Comparison of ENCODE assay signal across 6 cellular contexts in genomic region chr22:50305393-50305657, GRCh38. TPM values are rescaled to one million over a fixed set of nuclear protein-coding genes. Genes with fewer than 3 reads are reported as not detected.
DNase-seq lines count a peak whose midpoint lies in the region; FAIRE-seq and TF ChIP-seq lines count a peak whose summit lies in the region.

No MANE protein-coding gene starts in this region.

- no peak overlapping the region for H2AFZ ChIP-seq in keratinocyte (ENCODE audit: control insufficient read depth, low read length)

- TF ChIP-seq CTCF in VCaP (conservative IDR thresholded peaks at IDR 0.05) (no peak), keratinocyte (optimal IDR thresholded peaks at IDR 0.05 in 1 of 3, IDR thresholded peaks at IDR 0.05 in 1 of 3, conservative IDR thresholded peaks at IDR 0.05 in 1 of 3; ENCODE audit: extremely low read depth in 1 of 3, insufficient read depth in 2 of 3, low read length in 3 of 3) (no peak), tibial nerve (IDR thresholded peaks at IDR 0.05) (no peak)

- TF ChIP-seq POLR2A in tibial nerve (IDR thresholded peaks at IDR 0.05) (no peak), GM12891 (IDR thresholded peaks at IDR 0.05; ENCODE audit: low read depth, low read length) (no peak)

- dilution Hi-C loops in keratinocyte (cut with MboI; ENCODE audit: extremely low pct_ligation_motif_present, low sequenced_read_pairs) = no loop called here

- TF ChIP-seq EP300 in tibial nerve (IDR thresholded peaks at IDR 0.05) = no peak

- H3K36me3 ChIP-seq in keratinocyte (ENCODE audit: control insufficient read depth in 2 of 2, extremely low read depth in 1 of 2, insufficient read depth in 2 of 2, low read length in 2 of 2) = peaks cover 0 to 2% of the 10 kb centered on the region in 2 experiments
- no peaks in the 10 kb centered on the region for H3K36me3 ChIP-seq in tibial nerve

- FAIRE-seq in keratinocyte (lab: Jason Lieb, UNC) (no peak), GM12891 (lab: Jason Lieb, UNC) (no peak)

- DNase-seq in keratinocyte (ENCODE audit: low read depth, low spot score) (no peak), tibial nerve (ENCODE audit: low spot score in 2 of 2) (no peak), LoVo (ENCODE audit: low spot score) (no peak), GM12891 (ENCODE audit: insufficient read length, low spot score) (no peak), NCI-H345 (lab: John Stamatoyannopoulos, UW) (no peak)

- peaks cover 58% of the 10 kb centered on the region for H3K79me2 ChIP-seq in keratinocyte (ENCODE audit: control insufficient read depth, insufficient read depth, low read length)

- 51 to 53% methylated on average over 7 of the region's 9 CpGs for WGBS in tibial nerve, 2 donors

- H3K4me3 ChIP-seq in keratinocyte (ENCODE audit: control insufficient read depth in 2 of 3, extremely low read depth in 1 of 3, insufficient read depth in 2 of 3, low read depth in 1 of 3, low read length in 3 of 3) = peak overlapping the region; percentile 34 to 94 (median 65)
- H3K4me3 ChIP-seq in tibial nerve = peak overlapping the region; percentile 62 to 95 (median 82)

- peaks cover 7% of the 10 kb centered on the region for H4K20me1 ChIP-seq in keratinocyte (ENCODE audit: control insufficient read depth, extremely low read depth, insufficient read depth, low read length)

- peaks cover 4% of the 10 kb centered on the region for H3K27me3 ChIP-seq in keratinocyte (ENCODE audit: control insufficient read depth, extremely low read depth, insufficient read depth, low read length)
- H3K27me3 ChIP-seq in tibial nerve = no peaks in the 10 kb centered on the region

- H3K27ac ChIP-seq in VCaP (peak overlapping the region; percentile 90), keratinocyte (ENCODE audit: control insufficient read depth, insufficient read depth, low read length) (peak overlapping the region; percentile 86), tibial nerve (peak overlapping the region; percentile 86 to 97 (median 89))

- peaks cover 5% of the 10 kb centered on the region for H3K9me1 ChIP-seq in keratinocyte (ENCODE audit: control insufficient read depth, extremely low read depth, insufficient read depth, low read length)

- peak overlapping the region; percentile 95 for H3K4me2 ChIP-seq in keratinocyte (ENCODE audit: control insufficient read depth, extremely low read depth, insufficient read depth, low read depth, low read length)

- H3K4me1 ChIP-seq in keratinocyte (ENCODE audit: control insufficient read depth, extremely low read depth, insufficient read depth, low read length) (peaks cover 52% of the 10 kb centered on the region), tibial nerve (peaks cover 8 to 84% (median 77%) of the 10 kb centered on the region in 4 donors)

- H3K9ac ChIP-seq in keratinocyte (ENCODE audit: control insufficient read depth, extremely low read depth, insufficient read depth, low read length) = peak overlapping the region; percentile 83

- H3K9me3 ChIP-seq in keratinocyte (ENCODE audit: control insufficient read depth, low read depth, low read length) (no peaks in the 10 kb centered on the region), tibial nerve (no peaks in the 10 kb centered on the region)

TF ChIP-seq in GM12891, 5 proteins besides CTCF, POLR2A, EP300 and RAD21:
- TF ChIP-seq POU2F2 (IDR thresholded peaks at IDR 0.05; ENCODE audit: low read depth, low read length) (no peak), TAF1 (IDR thresholded peaks at IDR 0.05; ENCODE audit: low read depth, low read length) (no peak), PAX5 (IDR thresholded peaks at IDR 0.05; ENCODE audit: insufficient read depth, low read length, severe bottlenecking) (no peak), SPI1 (IDR thresholded peaks at IDR 0.05; ENCODE audit: low read depth, low read length) (no peak), POLR2AphosphoS5 (IDR thresholded peaks at IDR 0.05; ENCODE audit: low read depth, low read length) (no peak)

RNA-seq across cellular contexts. Expression of gene PLXNB2, which starts 2.1 kb away (rescaled TPM):
- polyA plus RNA-seq in keratinocyte = 44.3 to 90.3 TPM (median 66.2 TPM) in 3 replicates
- 123 TPM for polyA plus RNA-seq in keratinocyte (2011; ENCODE audit: low read depth)
- polyA plus RNA-seq in keratinocyte (2011; cell fraction: cytosol; rRNA removed) = 21.3 and 35.3 TPM in 2 replicates
- polyA plus RNA-seq in keratinocyte (2011; cell fraction: nucleus; rRNA removed) = 208 and 264 TPM in 2 replicates
- polyA plus RNA-seq in keratinocyte (2012; ENCODE audit: low replicate concordance) = 81.4 and 94.0 TPM in 2 replicates
- polyA minus RNA-seq in keratinocyte = 131 to 309 TPM (median 181 TPM) in 3 replicates
- polyA minus RNA-seq in keratinocyte (2011; cell fraction: cytosol; rRNA and poly(A)+ RNA removed) = 135 TPM
- 352 and 408 TPM in 2 replicates for polyA minus RNA-seq in keratinocyte (2011; cell fraction: nucleus; rRNA and poly(A)+ RNA removed)
- 100 to 1,000 TPM; 135 to 193 (median 165) TPM for total RNA-seq in tibial nerve
- polyA plus RNA-seq in GM12891 (2012; ENCODE audit: low read depth, missing spikeins) = 57.5 TPM

RNA-seq across cellular contexts. Expression of gene DENND6B, which starts 21.5 kb away (rescaled TPM):
- 0.94 to 3.1 TPM (median 1.4 TPM) in 3 replicates for polyA plus RNA-seq in keratinocyte
- 1.2 TPM for polyA plus RNA-seq in keratinocyte (2011; ENCODE audit: low read depth)
- polyA plus RNA-seq in keratinocyte (2011; cell fraction: cytosol; rRNA removed) = 1.2 and 2.1 TPM in 2 replicates
- 11.3 and 18.0 TPM in 2 replicates for polyA plus RNA-seq in keratinocyte (2011; cell fraction: nucleus; rRNA removed)
- polyA plus RNA-seq in keratinocyte (2012; ENCODE audit: low replicate concordance) = 1.0 and 3.2 TPM in 2 replicates
- 0.93 to 2.4 TPM (median 1.1 TPM) in 3 replicates for polyA minus RNA-seq in keratinocyte
- polyA minus RNA-seq in keratinocyte (2011; cell fraction: cytosol; rRNA and poly(A)+ RNA removed) = 2.1 TPM
- polyA minus RNA-seq in keratinocyte (2011; cell fraction: nucleus; rRNA and poly(A)+ RNA removed) = 3.7 and 5.8 TPM in 2 replicates
- 10 to 100 TPM in 3 of 4 donors, 1 to 10 TPM in 1; 8.6 to 13.1 (median 11.7) TPM for total RNA-seq in tibial nerve
- polyA plus RNA-seq in GM12891 (2012; ENCODE audit: low read depth, missing spikeins) = 12.4 TPM

RNA-seq across cellular contexts. Expression of gene MAPK11, which starts 35.1 kb away (rescaled TPM):
- 3.4 to 12.6 TPM (median 4.6 TPM) in 3 replicates for polyA plus RNA-seq in keratinocyte
- polyA plus RNA-seq in keratinocyte (2011; ENCODE audit: low read depth) = 2.1 TPM
- polyA plus RNA-seq in keratinocyte (2011; cell fraction: cytosol; rRNA removed) = 4.8 and 9.8 TPM in 2 replicates
- polyA plus RNA-seq in keratinocyte (2011; cell fraction: nucleus; rRNA removed) = 17.4 and 26.6 TPM in 2 replicates
- polyA plus RNA-seq in keratinocyte (2012; ENCODE audit: low replicate concordance) = 4.3 and 6.8 TPM in 2 replicates
- polyA minus RNA-seq in keratinocyte = 6.5 to 11.9 TPM (median 11.8 TPM) in 3 replicates
- polyA minus RNA-seq in keratinocyte (2011; cell fraction: cytosol; rRNA and poly(A)+ RNA removed) = 13.4 TPM
- polyA minus RNA-seq in keratinocyte (2011; cell fraction: nucleus; rRNA and poly(A)+ RNA removed) = 8.3 and 9.3 TPM in 2 replicates
- total RNA-seq in tibial nerve = 10 to 100 TPM in 3 of 4 donors, 1 to 10 TPM in 1; 8.7 to 33.3 (median 19.6) TPM
- 4.8 TPM for polyA plus RNA-seq in GM12891 (2012; ENCODE audit: low read depth, missing spikeins)

RNA-seq across cellular contexts. Expression of gene PPP6R2, which starts 37.8 kb away (rescaled TPM):
- 19.8 to 29.7 TPM (median 23.2 TPM) in 3 replicates for polyA plus RNA-seq in keratinocyte
- 11.6 TPM for polyA plus RNA-seq in keratinocyte (2011; ENCODE audit: low read depth)
- polyA plus RNA-seq in keratinocyte (2011; cell fraction: cytosol; rRNA removed) = 13.3 and 28.8 TPM in 2 replicates
- 38.8 and 54.6 TPM in 2 replicates for polyA plus RNA-seq in keratinocyte (2011; cell fraction: nucleus; rRNA removed)
- polyA plus RNA-seq in keratinocyte (2012; ENCODE audit: low replicate concordance) = 20.6 and 25.0 TPM in 2 replicates
- 28.0 to 48.1 TPM (median 40.1 TPM) in 3 replicates for polyA minus RNA-seq in keratinocyte
- polyA minus RNA-seq in keratinocyte (2011; cell fraction: cytosol; rRNA and poly(A)+ RNA removed) = 31.7 TPM
- polyA minus RNA-seq in keratinocyte (2011; cell fraction: nucleus; rRNA and poly(A)+ RNA removed) = 29.2 and 36.5 TPM in 2 replicates
- 100 to 1,000 TPM in 1 of 4 donors, 10 to 100 TPM in 3; 55.9 to 112 (median 76.7) TPM for total RNA-seq in tibial nerve
- 22.9 TPM for polyA plus RNA-seq in GM12891 (2012; ENCODE audit: low read depth, missing spikeins)

RNA-seq across cellular contexts. Expression of gene MAPK12, which starts 43.8 kb away (rescaled TPM):
- polyA plus RNA-seq in keratinocyte = 10.1 to 17.9 TPM (median 11.1 TPM) in 3 replicates
- polyA plus RNA-seq in keratinocyte (2011; ENCODE audit: low read depth) = 5.9 TPM
- polyA plus RNA-seq in keratinocyte (2011; cell fraction: cytosol; rRNA removed) = 6.1 and 11.8 TPM in 2 replicates
- polyA plus RNA-seq in keratinocyte (2011; cell fraction: nucleus; rRNA removed) = 41.3 and 53.1 TPM in 2 replicates
- 4.9 and 11.0 TPM in 2 replicates for polyA plus RNA-seq in keratinocyte (2012; ENCODE audit: low replicate concordance)
- polyA minus RNA-seq in keratinocyte = 10.4 to 14.4 TPM (median 13.0 TPM) in 3 replicates
- polyA minus RNA-seq in keratinocyte (2011; cell fraction: cytosol; rRNA and poly(A)+ RNA removed) = 17.8 TPM
- 16.7 and 19.8 TPM in 2 replicates for polyA minus RNA-seq in keratinocyte (2011; cell fraction: nucleus; rRNA and poly(A)+ RNA removed)
- 10 to 100 TPM; 12.3 to 32.0 (median 24.1) TPM for total RNA-seq in tibial nerve
- 11.3 TPM for polyA plus RNA-seq in GM12891 (2012; ENCODE audit: low read depth, missing spikeins)
